Comparison of ENCODE assay signal across 20 cellular contexts in the genomic region with DNA sequence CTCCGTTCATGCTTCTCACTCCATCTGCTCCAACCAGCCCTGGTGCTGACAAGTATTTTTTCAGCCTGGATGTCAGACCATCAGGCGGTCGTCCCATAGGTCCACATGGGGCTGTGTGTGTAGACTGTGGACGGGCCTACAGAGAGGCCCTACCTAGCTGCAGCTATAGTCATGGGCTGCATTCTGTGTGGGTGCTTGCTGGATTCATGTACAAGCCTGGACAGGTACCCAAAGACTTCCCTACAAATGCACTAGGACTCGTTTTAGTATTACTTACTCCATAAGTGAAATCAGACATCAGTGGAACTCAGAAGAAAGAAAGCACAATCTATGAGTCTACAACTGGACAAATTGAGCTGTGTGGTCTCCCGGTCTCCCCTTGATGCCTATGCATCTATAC.
DNase-seq lines count a peak whose midpoint lies in the region; ATAC-seq and TF ChIP-seq lines count a peak whose summit lies in the region.
"Had no signal": no experiment of that assay in that cellular context is flagged by ENCODE, and none has a peak within 500 bp of the region (broad histone marks: within the 10 kb centered on the region; RNA-seq: fewer than 3 reads in every experiment).

No MANE protein-coding gene starts in this region.

- peak overlapping the region; percentile 43 for H2BK120ac ChIP-seq in mesenchymal stem cell (ENCODE audit: low read depth, low read length)

- 90% methylated on average over 6 of the region's 6 CpGs for WGBS in mesenchymal stem cell

- peak overlapping the region; percentile 71 for H2AK5ac ChIP-seq in mesenchymal stem cell (ENCODE audit: low read length, severe bottlenecking)

- H3K4me1 ChIP-seq in Panc1 (ENCODE audit: control insufficient read depth, insufficient read depth, low read length) (peaks cover 41% of the 10 kb centered on the region), mesenchymal stem cell (ENCODE audit: control insufficient read depth, insufficient read depth, low read depth, low read length) (peaks cover 13% of the 10 kb centered on the region)

- no peaks in the 10 kb centered on the region for H3K9me3 ChIP-seq in Panc1 (ENCODE audit: control insufficient read depth, insufficient read depth, low read depth, low read length)
- H3K9me3 ChIP-seq in mesenchymal stem cell (ENCODE audit: control insufficient read depth, low read length): no peaks in the 10 kb centered on the region

- no peak overlapping the region for H3K4me2 ChIP-seq in mesenchymal stem cell (ENCODE audit: low read length, poor library complexity, severe bottlenecking)
- H3K4me2 ChIP-seq: KMS-11, PC-9 had no signal

- H3K23ac ChIP-seq in mesenchymal stem cell (ENCODE audit: low read length in 2 of 2): no peak overlapping the region

- H2AFZ ChIP-seq in mesenchymal stem cell (ENCODE audit: low read depth, low read length): no peak overlapping the region
- H2AFZ ChIP-seq: PC-9 had no signal

- ATAC-seq in Panc1: peak; percentile 17; the same call in 1 of the 2 replicates

- CTCF ChIA-PET in Panc1 (lab: Charles Lee): no interaction called here

- BruUV-seq in Panc1 (replicated peaks; lab: Mats Ljungman, UMichigan): no TSS peak

- TF ChIP-seq CTCF in Panc1 (IDR thresholded peaks at IDR 0.05) (no peak), coronary artery (IDR thresholded peaks at IDR 0.05) (no peak)

- DNase-seq in HPDE6-E6E7 (ENCODE audit: extremely low spot score): peak; percentile 40
- DNase-seq in Panc1 (ENCODE audit: low read depth, low spot score): no peak
- DNase-seq in cerebellum (ENCODE audit: low spot score): peak; percentile 16
- no peak for DNase-seq in mesenchymal stem cell
- no peak for DNase-seq in H7
- no peak for DNase-seq in coronary artery (ENCODE audit: low spot score)
- DNase-seq in SIG-M5 (lab: John Stamatoyannopoulos, UW): no peak
- DNase-seq in NCI-H748 treated with DMSO at 0.1 percent for 48 hours (lab: John Stamatoyannopoulos, UW): no peak
- DNase-seq: Calu3, DMS79 treated with DMSO at 0.1 percent for 48 hours, NCI-H1092, NCI-H1417 treated with DMSO at 0.1 percent for 48 hours, NCI-H187 treated with DMSO at 0.1 percent for 48 hours, NCI-H446, NCI-H526, PC-9, RPMI8226, SHP77 treated with DMSO at 0.1 percent for 48 hours had no signal

- POLR2A ChIA-PET in Panc1 (lab: Charles Lee): no interaction called here

- peak overlapping the region; percentile 52 to 74 for H3K18ac ChIP-seq in mesenchymal stem cell (ENCODE audit: low read depth in 1 of 2, low read length in 2 of 2)

- H3K79me1 ChIP-seq in mesenchymal stem cell (replicated peaks; ENCODE audit: low read length, poor library complexity, severe bottlenecking): no peaks in the 10 kb centered on the region

- peak overlapping the region; percentile 57 to 84 for H2BK12ac ChIP-seq in mesenchymal stem cell (ENCODE audit: low read length in 2 of 2)

- H3K4me3 ChIP-seq in Panc1 (ENCODE audit: low read depth in 2 of 2, low read length in 2 of 2) (no peak overlapping the region), mesenchymal stem cell (ENCODE audit: insufficient read depth in 1 of 2, low read depth in 1 of 2, low read length in 2 of 2) (no peak overlapping the region), H7 (ENCODE audit: insufficient read depth, low read depth, low read length) (no peak overlapping the region), coronary artery (no peak overlapping the region)
- H3K4me3 ChIP-seq: PC-9, SK-N-MC had no signal

- no peak overlapping the region for H3K9ac ChIP-seq in mesenchymal stem cell (ENCODE audit: low read length)
- H3K9ac ChIP-seq: KMS-11 had no signal

- H3K4ac ChIP-seq in mesenchymal stem cell (ENCODE audit: low read depth in 1 of 2, low read length in 2 of 2): peak overlapping the region in 1 of 2 experiments; percentile 48

- H3K36me3 ChIP-seq in Panc1 (ENCODE audit: control insufficient read depth, insufficient read depth, low read length) (no peaks in the 10 kb centered on the region), mesenchymal stem cell (ENCODE audit: control insufficient read depth in 1 of 2, insufficient read depth in 2 of 2, low read depth in 1 of 2, low read length in 2 of 2) (no peaks in the 10 kb centered on the region), H7 (replicated peaks; ENCODE audit: control insufficient read depth, insufficient read depth, low read length) (no peaks in the 10 kb centered on the region)

- in situ Hi-C loops in Panc1 (cut with HindIII; ENCODE audit: low pct_unique_long_range_greater_than_20kb, low sequenced_read_pairs): no loop called here

- peak overlapping the region; percentile 72 for H4K91ac ChIP-seq in mesenchymal stem cell (ENCODE audit: low read length)

- peak overlapping the region; percentile 14 for H4K8ac ChIP-seq in mesenchymal stem cell (ENCODE audit: low read length)

- peak overlapping the region; percentile 90 for H2BK15ac ChIP-seq in mesenchymal stem cell (ENCODE audit: low read depth, poor library complexity, severe bottlenecking)

- H3K27me3 ChIP-seq in Panc1 (ENCODE audit: control insufficient read depth, insufficient read depth, low read length): no peaks in the 10 kb centered on the region
- peaks cover 0 to 16% of the 10 kb centered on the region in 2 experiments for H3K27me3 ChIP-seq in mesenchymal stem cell (ENCODE audit: control insufficient read depth in 1 of 2, insufficient read depth in 1 of 2, low read length in 2 of 2)
- H3K27me3 ChIP-seq in H7 (ENCODE audit: control insufficient read depth, insufficient read depth, low read length): no peaks in the 10 kb centered on the region

- intact Hi-C loops in Panc1 (cut with micrococcal nuclease; ENCODE audit: unreplicated experiment): no loop called here

- H3K14ac ChIP-seq in mesenchymal stem cell (ENCODE audit: low read length in 2 of 2): no peak overlapping the region

- H3K27ac ChIP-seq in Panc1 (ENCODE audit: low read length) (peak overlapping the region; percentile 79), mesenchymal stem cell (ENCODE audit: low read length, poor library complexity, severe bottlenecking) (no peak overlapping the region), coronary artery (no peak overlapping the region)
- H3K27ac ChIP-seq: KMS-11, PC-9, SK-N-MC had no signal

- no peak overlapping the region for H2BK5ac ChIP-seq in mesenchymal stem cell (ENCODE audit: low read depth, low read length, poor library complexity, severe bottlenecking)

Comparison
In these comparisons a context has a peak if more than half of its experiments do, and no peak if none do; other contexts are left out.
1. DNase-seq: peak in HPDE6-E6E7 (single experiment) and cerebellum (single experiment); none in Panc1 (single experiment), mesenchymal stem cell (single experiment), H7 (single experiment), coronary artery (single experiment), SIG-M5 (single experiment) and NCI-H748 treated with DMSO at 0.1 percent for 48 hours (single experiment).